26 cellular contexts compared by ENCODE assay signal in the genomic region with DNA sequence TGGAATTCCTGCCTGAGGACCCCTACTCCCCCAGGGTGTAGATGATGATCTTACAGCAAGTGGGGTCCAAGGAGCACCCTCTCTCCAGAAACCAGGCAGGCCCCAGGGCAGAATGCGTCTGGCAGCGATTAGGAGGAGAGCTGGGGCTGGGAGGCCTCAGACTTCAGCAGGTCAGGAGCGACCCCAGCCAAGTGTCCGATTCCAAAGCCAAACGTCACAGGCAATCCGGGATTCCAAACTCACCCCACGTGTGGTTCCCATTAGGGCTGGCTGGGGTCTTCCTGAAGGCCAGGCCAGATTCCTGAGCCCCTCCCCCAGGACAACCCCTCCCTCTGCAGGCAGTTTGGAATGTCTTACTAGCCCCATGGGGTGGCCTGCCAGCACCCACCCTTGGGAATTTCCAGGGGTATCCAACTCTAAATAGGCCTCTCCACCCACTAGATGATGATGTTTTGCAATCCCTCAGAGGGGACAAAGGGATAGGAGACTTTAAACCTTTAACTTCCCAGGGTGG. TPM values are rescaled to one million over a fixed set of nuclear protein-coding genes. Genes with fewer than 3 reads are reported as not detected.
DNase-seq lines count a peak whose midpoint lies in the region; TF ChIP-seq lines count a peak whose summit lies in the region.
"Had no signal": no experiment of that assay in that cellular context is flagged by ENCODE, and none has a peak within 500 bp of the region (broad histone marks: within the 10 kb centered on the region; RNA-seq: fewer than 3 reads in every experiment).

No MANE protein-coding gene starts in this region.

- POLR2A ChIA-PET in Caco-2 (lab: Charles Lee), result no interaction called here

- peaks cover 74% of the 10 kb centered on the region for H3K4me1 Mint-ChIP-seq in neural progenitor cell
- peaks cover 29% of the 10 kb centered on the region for H3K4me1 Mint-ChIP-seq in Caco-2 (ENCODE audit: low read depth, unreplicated experiment)
- H3K4me1 Mint-ChIP-seq: activated T-helper 17 cell treated with anti-CD3 and anti-CD28 coated beads, Interleukin-2, amount 50 U/mL, for 72 hours had no signal

- DNase-seq in 8988T (peak; percentile 22), neural progenitor cell (ENCODE audit: low spot score) (peak; percentile 48), mesenteric fat pad (ENCODE audit: low spot score) (no peak), Caco-2 (no peak), inferior parietal cortex (ENCODE audit: extremely low spot score) (no peak), hepatic stellate cell (ENCODE audit: low spot score) (no peak)
- DNase-seq: activated CD4-positive, alpha-beta T cell treated with anti-CD3 and anti-CD28 coated beads, Interleukin-2, amount 50 U/mL, for 1 hour; cerebellar nuclear complex; effector CD4-positive, alpha-beta T cell; erythroblast; KG1; left cardiac atrium; NCI-H1436 treated with DMSO at 0.1 percent for 48 hours; NCI-H510A; SJCRH30; stimulated activated naive B cell treated with anti-CD40 and anti-IgM and Interleukin-4, amounts not matched to agents 10 μg/mL and 1 μg/mL and 100 μg/mL, for 72 hours; T-helper 17 cell had no signal

- no peaks in the 10 kb centered on the region for H3K79me2 ChIP-seq in neural progenitor cell (ENCODE audit: low read depth)

- H3K9ac ChIP-seq in HUES48 (ENCODE audit: low read depth, low read length) (no peak overlapping the region), neural progenitor cell (no peak overlapping the region)

- H3K27me3 Mint-ChIP-seq in neural progenitor cell (ENCODE audit: insufficient read depth, low read depth), result peaks cover 49% of the 10 kb centered on the region
- H3K27me3 Mint-ChIP-seq in Caco-2 (ENCODE audit: insufficient read depth, unreplicated experiment), result no peaks in the 10 kb centered on the region

- CTCF ChIA-PET in Caco-2 (lab: Charles Lee), result interaction anchor here (0.9 kb wide), 1 partner anchor 13 kb away, joined by 3 read pairs; no protein-coding TSS in a partner anchor

- H3K9me3 ChIP-seq in HUES48 (ENCODE audit: control insufficient read depth, insufficient read depth, low read length), result no peaks in the 10 kb centered on the region
- no peaks in the 10 kb centered on the region for H3K9me3 ChIP-seq in iPS-18c (ENCODE audit: control insufficient read depth, insufficient read depth, low read length)
- no peaks in the 10 kb centered on the region for H3K9me3 ChIP-seq in neural progenitor cell (ENCODE audit: low read depth)
- no peaks in the 10 kb centered on the region for H3K9me3 ChIP-seq in Caco-2
- H3K9me3 ChIP-seq: HAP-1, psoas muscle, SJCRH30 had no signal

- H3K4me1 ChIP-seq in HUES48 (ENCODE audit: control insufficient read depth, insufficient read depth, low read length) (peaks cover 51% of the 10 kb centered on the region), neural progenitor cell (peaks cover 58% of the 10 kb centered on the region), Caco-2 (peaks cover 42% of the 10 kb centered on the region)

- no peaks in the 10 kb centered on the region for H3K9me3 Mint-ChIP-seq in neural progenitor cell
- H3K9me3 Mint-ChIP-seq in Caco-2 (ENCODE audit: unreplicated experiment), result no peaks in the 10 kb centered on the region
- H3K9me3 Mint-ChIP-seq: activated T-helper 17 cell treated with anti-CD3 and anti-CD28 coated beads, Interleukin-2, amount 50 U/mL, for 72 hours; natural killer cell treated with Interleukin-12 subunit alpha and Interleukin-12 subunit beta and Interleukin-15 and Interleukin-18, amount 100 ng/mL, for 72 hours; stimulated activated naive B cell treated with anti-CD40 and anti-IgM and Interleukin-4, amounts not matched to agents 10 μg/mL and 1 μg/mL and 100 μg/mL, for 72 hours had no signal

- H3K27me3 ChIP-seq in HUES48 (ENCODE audit: control insufficient read depth, insufficient read depth, low read length), result peaks cover 56% of the 10 kb centered on the region
- peaks cover 59% of the 10 kb centered on the region for H3K27me3 ChIP-seq in neural progenitor cell
- no peaks in the 10 kb centered on the region for H3K27me3 ChIP-seq in Caco-2 (replicated peaks; ENCODE audit: control insufficient read depth, insufficient read depth, low read length)

- no peak overlapping the region for H2AFZ ChIP-seq in neural progenitor cell (replicated peaks)

- no peak overlapping the region for H3K4me3 Mint-ChIP-seq in neural progenitor cell
- H3K4me3 Mint-ChIP-seq in Caco-2 (ENCODE audit: unreplicated experiment), result no peak overlapping the region
- H3K4me3 Mint-ChIP-seq: activated naive CD8-positive, alpha-beta T cell; activated T-helper 17 cell treated with anti-CD3 and anti-CD28 coated beads, Interleukin-2, amount 50 U/mL, for 72 hours; natural killer cell treated with Interleukin-12 subunit alpha and Interleukin-12 subunit beta and Interleukin-15 and Interleukin-18, amount 100 ng/mL, for 72 hours; stimulated activated naive B cell treated with anti-CD40 and anti-IgM and Interleukin-4, amounts not matched to agents 10 μg/mL and 1 μg/mL and 100 μg/mL, for 72 hours; T-helper 17 cell had no signal

- peaks cover 64% of the 10 kb centered on the region for H3F3A ChIP-seq in neural progenitor cell (ENCODE audit: low read depth)

- H3K27ac Mint-ChIP-seq in neural progenitor cell (no peak overlapping the region), Caco-2 (ENCODE audit: unreplicated experiment) (no peak overlapping the region)
- H3K27ac Mint-ChIP-seq: activated naive CD8-positive, alpha-beta T cell; activated T-helper 17 cell treated with anti-CD3 and anti-CD28 coated beads, Interleukin-2, amount 50 U/mL, for 72 hours; natural killer cell treated with Interleukin-12 subunit alpha and Interleukin-12 subunit beta and Interleukin-15 and Interleukin-18, amount 100 ng/mL, for 72 hours; stimulated activated naive B cell treated with anti-CD40 and anti-IgM and Interleukin-4, amounts not matched to agents 10 μg/mL and 1 μg/mL and 100 μg/mL, for 72 hours; T-helper 17 cell had no signal

- TF ChIP-seq CTCF in neural progenitor cell (IDR thresholded peaks at IDR 0.05), result no peak
- no peak for TF ChIP-seq CTCF in Caco-2 (IDR thresholded peaks at IDR 0.05; ENCODE audit: insufficient read depth in 1 of 2, low read depth in 1 of 2, low read length in 1 of 2, severe bottlenecking in 1 of 2, unreplicated experiment in 1 of 2)

- H3K27ac ChIP-seq in HUES48 (ENCODE audit: low read depth, low read length) (peak overlapping the region; percentile 76), neural progenitor cell (no peak overlapping the region)
- H3K27ac ChIP-seq: psoas muscle, SJCRH30 had no signal

- intact Hi-C loops in Caco-2 (cut with micrococcal nuclease; ENCODE audit: unreplicated experiment), result loop anchor here (5.0 kb wide), 1 partner anchor 444 kb away; a partner anchor contains a TSS

- peak overlapping the region; percentile 88 for H3K4me2 ChIP-seq in neural progenitor cell

- H3K36me3 Mint-ChIP-seq in neural progenitor cell (no peaks in the 10 kb centered on the region), Caco-2 (ENCODE audit: insufficient read depth, unreplicated experiment) (peaks cover 9% of the 10 kb centered on the region)
- H3K36me3 Mint-ChIP-seq: activated naive CD8-positive, alpha-beta T cell; natural killer cell treated with Interleukin-12 subunit alpha and Interleukin-12 subunit beta and Interleukin-15 and Interleukin-18, amount 100 ng/mL, for 72 hours; stimulated activated naive B cell treated with anti-CD40 and anti-IgM and Interleukin-4, amounts not matched to agents 10 μg/mL and 1 μg/mL and 100 μg/mL, for 72 hours had no signal

- H3K4me3 ChIP-seq in HUES48 (ENCODE audit: low read depth, low read length), result no peak overlapping the region
- H3K4me3 ChIP-seq in iPS-18c (ENCODE audit: insufficient read depth, low read depth, low read length), result peak overlapping the region; percentile 29; the same call in 1 of the 2 replicates
- no peak overlapping the region for H3K4me3 ChIP-seq in neural progenitor cell
- no peak overlapping the region for H3K4me3 ChIP-seq in Caco-2 (ENCODE audit: low read depth, low read length)
- H3K4me3 ChIP-seq: HAP-1, psoas muscle, SJCRH30 had no signal

- H3K36me3 ChIP-seq in HUES48 (ENCODE audit: control insufficient read depth, insufficient read depth, low read length), result no peaks in the 10 kb centered on the region
- H3K36me3 ChIP-seq in neural progenitor cell, result no peaks in the 10 kb centered on the region
- no peaks in the 10 kb centered on the region for H3K36me3 ChIP-seq in Caco-2 (ENCODE audit: control insufficient read depth, insufficient read depth, low read length)
- H3K36me3 ChIP-seq: HAP-1, SJCRH30 had no signal

- H4K20me1 ChIP-seq in neural progenitor cell (ENCODE audit: low read depth), result peaks cover 45% of the 10 kb centered on the region

- BruUV-seq in Caco-2 (replicated peaks; lab: Mats Ljungman, UMichigan), result no TSS peak

RNA-seq across cellular contexts. Expression of a gene that starts 17.3 kb away (rescaled TPM):
- total RNA-seq in neural progenitor cell (ENCODE audit: low replicate concordance), result 9.3 and 25.1 TPM in 2 replicates
- 1.3 TPM for total RNA-seq in mesenteric fat pad
- total RNA-seq in Caco-2 (2022), result 3.5 and 3.6 TPM in 2 replicates

RNA-seq across cellular contexts. Expression of a gene that starts 22.1 kb away (rescaled TPM):
- 0.39 and 0.46 TPM in 2 replicates for total RNA-seq in neural progenitor cell (ENCODE audit: low replicate concordance)
- not detected for total RNA-seq in mesenteric fat pad
- total RNA-seq in Caco-2 (2022), result not detected in 2 replicates
- total RNA-seq: activated T-helper 17 cell treated with anti-CD3 and anti-CD28 coated beads, Interleukin-2, amount 50 U/mL, for 72 hours; frontal cortex; left cardiac atrium; natural killer cell treated with Interleukin-12 subunit alpha and Interleukin-12 subunit beta and Interleukin-15 and Interleukin-18, amount 100 ng/mL, for 72 hours; psoas muscle; SJCRH30; skeletal muscle tissue; T-helper 17 cell had no signal

RNA-seq across cellular contexts. Expression of a gene that starts 41.5 kb away (rescaled TPM):
- total RNA-seq in neural progenitor cell (ENCODE audit: low replicate concordance), result 0.22 and 2.0 TPM in 2 replicates
- 85.2 TPM for total RNA-seq in mesenteric fat pad
- total RNA-seq in Caco-2 (2022), result 0.74 TPM in 1 of 2 replicates, not detected in the other
- total RNA-seq: activated T-helper 17 cell treated with anti-CD3 and anti-CD28 coated beads, Interleukin-2, amount 50 U/mL, for 72 hours; natural killer cell treated with Interleukin-12 subunit alpha and Interleukin-12 subunit beta and Interleukin-15 and Interleukin-18, amount 100 ng/mL, for 72 hours; T-helper 17 cell had no signal

Comparison
In these comparisons a context has a peak if more than half of its experiments do, and no peak if none do; other contexts are left out.
1. DNase-seq: peak in 8988T (single experiment) and neural progenitor cell (single experiment); none in mesenteric fat pad (single experiment), Caco-2 (0 of 2), inferior parietal cortex (single experiment) and hepatic stellate cell (single experiment).
2. RNA of a gene that starts 41.5 kb away (total RNA-seq): 85.2 TPM in mesenteric fat pad (single experiment); 0.22 to 2.0 TPM in neural progenitor cell and 0.74 TPM in Caco-2; every median in the first group is over 10 times any median in the second.